23 cellular contexts compared by ENCODE assay signal in the genomic region with DNA sequence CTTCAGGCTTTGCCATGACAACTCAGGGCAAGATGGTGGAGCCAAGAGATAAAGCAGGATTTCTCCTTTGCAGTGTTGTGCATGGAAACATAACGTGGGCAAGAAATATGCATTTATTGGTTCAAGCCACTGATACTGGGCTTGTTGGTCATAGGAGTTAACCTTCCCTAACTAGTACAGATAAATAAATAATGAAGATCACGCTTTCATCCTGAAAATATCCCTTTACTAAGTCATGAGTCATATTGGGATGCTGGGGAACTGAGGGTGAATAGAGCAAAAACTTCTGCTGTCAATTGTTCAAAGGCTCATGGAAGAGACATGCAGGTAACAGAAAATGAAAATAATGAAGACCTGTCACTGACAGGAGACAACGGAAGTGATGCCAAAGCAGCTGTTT.
"Had no signal": no experiment of that assay in that cellular context is flagged by ENCODE, and none has a peak within 500 bp of the region (broad histone marks: within the 10 kb centered on the region; RNA-seq: fewer than 3 reads in every experiment).

No MANE protein-coding gene starts in this region.

- H3K4me1 ChIP-seq: parathyroid adenoma, right lobe of liver had no signal

- H3K27me3 ChIP-seq: breast epithelium, esophagus squamous epithelium, left lung, right lobe of liver, suprapubic skin had no signal

- H3K4me3 ChIP-seq: breast epithelium, esophagus squamous epithelium, left lung, right lobe of liver, smooth muscle cell, suprapubic skin had no signal

- H3K27ac ChIP-seq: breast epithelium, esophagus squamous epithelium, left lung, neutrophil, parathyroid adenoma, right lobe of liver, suprapubic skin had no signal

- H3K36me3 ChIP-seq: breast epithelium, esophagus squamous epithelium, left lung, neutrophil, right lobe of liver, suprapubic skin had no signal

- H3K4me2 ChIP-seq: smooth muscle cell had no signal

- H3K4me1 Mint-ChIP-seq: activated CD4-positive, alpha-beta T cell treated with anti-CD3 and anti-CD28 coated beads, Interleukin-2, amount 10 ng/mL, durations not matched to agents 7 days and 5 days; activated naive CD4-positive, alpha-beta T cell treated with anti-CD3 and anti-CD28 coated beads, Interleukin-2, amount 10 ng/mL, durations not matched to agents 7 days and 5 days; stimulated activated naive CD8-positive, alpha-beta T cell treated with anti-CD3 and anti-CD28 coated beads, Interleukin-15, amount 100 ng/mL, for 72 hours had no signal

- H2AFZ ChIP-seq: parathyroid adenoma had no signal

- H3K4me3 Mint-ChIP-seq: activated CD4-positive, alpha-beta T cell treated with anti-CD3 and anti-CD28 coated beads, Interleukin-2, amount 10 ng/mL, durations not matched to agents 7 days and 5 days; activated CD8-positive, alpha-beta T cell treated with anti-CD3 and anti-CD28 coated beads, Interleukin-2, amount 10 ng/mL, durations not matched to agents 7 days and 5 days; activated naive CD4-positive, alpha-beta T cell treated with anti-CD3 and anti-CD28 coated beads, Interleukin-2, amount 10 ng/mL, durations not matched to agents 7 days and 5 days; activated naive CD8-positive, alpha-beta T cell treated with anti-CD3 and anti-CD28 coated beads, Interleukin-2, amount 50 U/mL, for 24 hours; activated T-cell treated with anti-CD3 and anti-CD28 coated beads, Interleukin-2, amount 50 U/mL, for 24 hours; mesothelial cell of epicardium; natural killer cell treated with Interleukin-12 subunit alpha and Interleukin-12 subunit beta and Interleukin-15 and Interleukin-18, amount 100 ng/mL, for 72 hours; stimulated activated naive CD8-positive, alpha-beta T cell treated with anti-CD3 and anti-CD28 coated beads, Interleukin-15, amount 100 ng/mL, for 72 hours had no signal

- H3K9me3 ChIP-seq: breast epithelium, esophagus squamous epithelium, left lung, neutrophil, right lobe of liver, suprapubic skin had no signal

- H3K79me2 ChIP-seq: parathyroid adenoma had no signal

- DNase-seq: activated CD4-positive, alpha-beta T cell treated with anti-CD3 and anti-CD28 coated beads, Interleukin-2, amount 10 ng/mL, durations not matched to agents 7 days and 5 days; activated CD8-positive, alpha-beta T cell treated with anti-CD3 and anti-CD28 coated beads, Interleukin-2, amount 10 ng/mL, durations not matched to agents 7 days and 5 days; activated naive CD4-positive, alpha-beta T cell treated with anti-CD3 and anti-CD28 coated beads, Interleukin-2, amount 10 ng/mL, durations not matched to agents 7 days and 5 days; activated naive CD8-positive, alpha-beta T cell treated with anti-CD3 and anti-CD28 coated beads, Interleukin-2, amount 50 U/mL, for 24 hours; activated T-cell treated with anti-CD3 and anti-CD28 coated beads, Interleukin-2, amount 50 U/mL, for 24 hours; aorta; dermis blood vessel endothelial cell; effector memory CD4-positive, alpha-beta T cell; esophagus squamous epithelium; kidney; left lung; right lobe of liver; stimulated activated CD4-positive, alpha-beta T cell treated with anti-CD3 and anti-CD28 coated beads, Interleukin-4, amount 100 ng/mL, for 1 hour; stimulated activated naive CD8-positive, alpha-beta T cell treated with anti-CD3 and anti-CD28 coated beads, Interleukin-15, amount 100 ng/mL, for 72 hours; trophoblast cell had no signal

- FAIRE-seq: frontal cortex, kidney had no signal

- H3K9me3 Mint-ChIP-seq: activated CD4-positive, alpha-beta T cell treated with anti-CD3 and anti-CD28 coated beads, Interleukin-2, amount 10 ng/mL, durations not matched to agents 7 days and 5 days; activated naive CD4-positive, alpha-beta T cell treated with anti-CD3 and anti-CD28 coated beads, Interleukin-2, amount 10 ng/mL, durations not matched to agents 7 days and 5 days; activated naive CD8-positive, alpha-beta T cell treated with anti-CD3 and anti-CD28 coated beads, Interleukin-2, amount 50 U/mL, for 24 hours; activated T-cell treated with anti-CD3 and anti-CD28 coated beads, Interleukin-2, amount 50 U/mL, for 24 hours; mesothelial cell of epicardium; natural killer cell treated with Interleukin-12 subunit alpha and Interleukin-12 subunit beta and Interleukin-15 and Interleukin-18, amount 100 ng/mL, for 72 hours; stimulated activated naive CD8-positive, alpha-beta T cell treated with anti-CD3 and anti-CD28 coated beads, Interleukin-15, amount 100 ng/mL, for 72 hours had no signal

- H3K36me3 Mint-ChIP-seq: activated naive CD4-positive, alpha-beta T cell treated with anti-CD3 and anti-CD28 coated beads, Interleukin-2, amount 10 ng/mL, durations not matched to agents 7 days and 5 days; mesothelial cell of epicardium; natural killer cell treated with Interleukin-12 subunit alpha and Interleukin-12 subunit beta and Interleukin-15 and Interleukin-18, amount 100 ng/mL, for 72 hours had no signal

- H3K9ac ChIP-seq: parathyroid adenoma had no signal

- H3K27ac Mint-ChIP-seq: activated CD4-positive, alpha-beta T cell treated with anti-CD3 and anti-CD28 coated beads, Interleukin-2, amount 10 ng/mL, durations not matched to agents 7 days and 5 days; activated CD8-positive, alpha-beta T cell treated with anti-CD3 and anti-CD28 coated beads, Interleukin-2, amount 10 ng/mL, durations not matched to agents 7 days and 5 days; activated naive CD4-positive, alpha-beta T cell treated with anti-CD3 and anti-CD28 coated beads, Interleukin-2, amount 10 ng/mL, durations not matched to agents 7 days and 5 days; activated naive CD8-positive, alpha-beta T cell treated with anti-CD3 and anti-CD28 coated beads, Interleukin-2, amount 50 U/mL, for 24 hours; activated T-cell treated with anti-CD3 and anti-CD28 coated beads, Interleukin-2, amount 50 U/mL, for 24 hours; mesothelial cell of epicardium; natural killer cell treated with Interleukin-12 subunit alpha and Interleukin-12 subunit beta and Interleukin-15 and Interleukin-18, amount 100 ng/mL, for 72 hours; stimulated activated naive CD8-positive, alpha-beta T cell treated with anti-CD3 and anti-CD28 coated beads, Interleukin-15, amount 100 ng/mL, for 72 hours had no signal

- ATAC-seq: activated CD8-positive, alpha-beta T cell treated with anti-CD3 and anti-CD28 coated beads, Interleukin-2, amount 10 ng/mL, durations not matched to agents 7 days and 5 days; activated naive CD8-positive, alpha-beta T cell treated with anti-CD3 and anti-CD28 coated beads, Interleukin-2, amount 50 U/mL, for 24 hours; left lung; natural killer cell treated with Interleukin-12 subunit alpha and Interleukin-12 subunit beta and Interleukin-15 and Interleukin-18, amount 100 ng/mL, for 72 hours; right lobe of liver; stimulated activated naive CD8-positive, alpha-beta T cell treated with anti-CD3 and anti-CD28 coated beads, Interleukin-15, amount 100 ng/mL, for 72 hours had no signal
